In the genomic region with DNA sequence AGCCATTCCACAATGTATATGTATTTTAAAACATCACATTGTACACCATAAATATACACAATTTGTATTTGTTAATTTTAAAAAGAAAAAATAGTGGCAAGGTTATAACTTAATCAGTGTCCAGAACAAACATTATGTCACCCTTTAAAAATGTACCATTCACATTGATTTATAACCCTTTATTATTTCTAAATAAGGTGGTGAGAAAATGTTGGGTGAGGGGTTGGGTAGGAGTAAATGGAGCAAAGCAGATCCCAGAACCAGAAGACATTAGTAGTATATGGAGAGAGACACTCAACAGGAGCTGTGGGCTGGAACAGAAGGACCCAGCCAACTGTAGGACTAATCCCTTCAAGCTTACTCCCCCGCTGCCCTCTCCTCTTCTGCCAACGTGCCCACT, we compare ENCODE assay signal across 1 cellular context.
TF ChIP-seq lines count a peak whose summit lies in the region.

No MANE protein-coding gene starts in this region.

TF ChIP-seq in HepG2, 621 proteins besides CTCF, POLR2A, EP300 and RAD21:
- no peak for TF ChIP-seq ZNF782 (CRISPR knock-in tag; IDR thresholded peaks at IDR 0.05; ENCODE audit: borderline replicate concordance)
- TF ChIP-seq ZNF768 (CRISPR knock-in tag; IDR thresholded peaks at IDR 0.05) = no peak
- 0 out of 2 replicates have a peak, but pooled peaks have one; percentile 22 for TF ChIP-seq RBFOX2 (IDR thresholded peaks at IDR 0.05; ENCODE audit: low read depth, low read length)
